In genomic region chr17:2591040-2591640, GRCh38 we compare ENCODE assay signal across 20 cellular contexts. TPM values are rescaled to one million over a fixed set of nuclear protein-coding genes. Genes with fewer than 3 reads are reported as not detected.
DNase-seq lines count a peak whose midpoint lies in the region; ATAC-seq and TF ChIP-seq lines count a peak whose summit lies in the region.
"Had no signal": no experiment of that assay in that cellular context is flagged by ENCODE, and none has a peak within 500 bp of the region (broad histone marks: within the 10 kb centered on the region; RNA-seq: fewer than 3 reads in every experiment).

No MANE protein-coding gene starts in this region.

- DNase-seq in CD4-positive, alpha-beta T cell = no peak
- DNase-seq in LoVo (ENCODE audit: low spot score) (peak; percentile 27), neural crest cell (ENCODE audit: low read depth, low spot score) (no peak), Right ventricle myocardium inferior (ENCODE audit: missing footprints) (no peak), dedifferentiated amniotic fluid mesenchymal stem cell (ENCODE audit: extremely low spot score) (no peak), NCI-H2107 (lab: John Stamatoyannopoulos, UW) (no peak)
- DNase-seq: 8988T; CD8-positive, alpha-beta memory T cell; COR-L47; DMS 273 treated with DMSO at 0.1 percent for 48 hours; DMS53; DND-41; GDM1; GM23248; HFFc6 had no signal

- no peak for TF ChIP-seq CTCF in CD4-positive, alpha-beta T cell (IDR thresholded peaks at IDR 0.05)
- no peak for TF ChIP-seq CTCF in neural crest cell (conservative IDR thresholded peaks at IDR 0.05)

- H3K36me3 Mint-ChIP-seq in CD4-positive, alpha-beta T cell (ENCODE audit: low read depth) = peaks cover 13% of the 10 kb centered on the region
- no peaks in the 10 kb centered on the region for H3K36me3 Mint-ChIP-seq in neural crest cell (ENCODE audit: low read depth)
- H3K36me3 Mint-ChIP-seq: CD14-positive monocyte had no signal

- no peaks in the 10 kb centered on the region for H3K9me3 Mint-ChIP-seq in CD4-positive, alpha-beta T cell
- no peaks in the 10 kb centered on the region for H3K9me3 Mint-ChIP-seq in neural crest cell
- H3K9me3 Mint-ChIP-seq: CD14-positive monocyte; CD8-positive, alpha-beta memory T cell; HFFc6; IgD-negative memory B cell had no signal

- ATAC-seq in CD4-positive, alpha-beta T cell (ENCODE audit: poor library complexity) = no peak
- ATAC-seq in Right ventricle myocardium inferior = no peak

- intact Hi-C loops in CD4-positive, alpha-beta T cell (cut with DNase I, micrococcal nuclease) = loop anchor here (5.0 to 10.0 kb wide), 5 partner anchors 36 to 244 kb away; partner anchors contain the start of gene METTL16 (in 1 of the 2)
- intact Hi-C loops in Right ventricle myocardium inferior (cut with DNase I) = loop anchor here (5.0 to 10.0 kb wide), 2 partner anchors 46 to 106 kb away; no protein-coding TSS in a partner anchor

- H3K27ac Mint-ChIP-seq in CD4-positive, alpha-beta T cell = no peak overlapping the region
- no peak overlapping the region for H3K27ac Mint-ChIP-seq in neural crest cell (ENCODE audit: unreplicated experiment)
- H3K27ac Mint-ChIP-seq: HFFc6 had no signal

- H3K27ac ChIP-seq in CD4-positive, alpha-beta T cell (ENCODE audit: low read depth, low read length) = no peak overlapping the region
- peak overlapping the region; percentile 46 for H3K27ac ChIP-seq in stomach smooth muscle (ENCODE audit: low read length)
- H3K27ac ChIP-seq: BLaER1 had no signal

- no peak overlapping the region for H3K9ac ChIP-seq in stomach smooth muscle (ENCODE audit: low read length in 2 of 2)
- H3K9ac ChIP-seq: BLaER1, GM23248 had no signal

- POLR2A ChIA-PET in CD4-positive, alpha-beta T cell (lab: Charles Lee) = no interaction called here

- CTCF ChIA-PET in CD4-positive, alpha-beta T cell (lab: Charles Lee) = no interaction called here

- no peaks in the 10 kb centered on the region for H3K27me3 Mint-ChIP-seq in CD4-positive, alpha-beta T cell
- H3K27me3 Mint-ChIP-seq in neural crest cell (ENCODE audit: low read depth) = no peaks in the 10 kb centered on the region
- H3K27me3 Mint-ChIP-seq: CD8-positive, alpha-beta memory T cell; IgD-negative memory B cell had no signal

- H3K4me3 ChIP-seq in stomach smooth muscle (ENCODE audit: low read length in 2 of 2) = no peak overlapping the region
- H3K4me3 ChIP-seq: BLaER1, GM23248, HAP-1 had no signal

- H3K4me1 Mint-ChIP-seq in CD4-positive, alpha-beta T cell (ENCODE audit: low read depth) = peaks cover 20% of the 10 kb centered on the region
- peaks cover 19% of the 10 kb centered on the region for H3K4me1 Mint-ChIP-seq in neural crest cell

- peak overlapping the region; percentile 30 for H3K4me3 Mint-ChIP-seq in CD4-positive, alpha-beta T cell
- H3K4me3 Mint-ChIP-seq in neural crest cell = peak overlapping the region; percentile 56
- H3K4me3 Mint-ChIP-seq: CD14-positive monocyte, HFFc6 had no signal

- peaks cover 11% of the 10 kb centered on the region for H3K4me1 ChIP-seq in stomach smooth muscle (ENCODE audit: control insufficient read depth, insufficient read depth, low read length)

- no peaks in the 10 kb centered on the region for H3K9me3 ChIP-seq in CD4-positive, alpha-beta T cell (ENCODE audit: control insufficient read depth, low read length)
- H3K9me3 ChIP-seq in stomach smooth muscle (ENCODE audit: control insufficient read depth in 2 of 2, low read length in 2 of 2) = no peaks in the 10 kb centered on the region
- H3K9me3 ChIP-seq: BLaER1, HAP-1 had no signal

- no peaks in the 10 kb centered on the region for H3K36me3 ChIP-seq in stomach smooth muscle (ENCODE audit: control insufficient read depth in 2 of 2, insufficient read depth in 2 of 2, low read length in 2 of 2)
- H3K36me3 ChIP-seq: BLaER1 had no signal

- H3K27me3 ChIP-seq in CD4-positive, alpha-beta T cell (ENCODE audit: control insufficient read depth, insufficient read depth, low read length) = no peaks in the 10 kb centered on the region
- no peaks in the 10 kb centered on the region for H3K27me3 ChIP-seq in stomach smooth muscle (ENCODE audit: control insufficient read depth in 1 of 2, insufficient read depth in 2 of 2, low read length in 2 of 2)
- H3K27me3 ChIP-seq: BLaER1 had no signal

RNA-seq across cellular contexts. Expression of gene PAFAH1B1, which starts 2.3 kb away (rescaled TPM):
- 100 to 1,000 TPM; 120 to 123 TPM for total RNA-seq in CD4-positive, alpha-beta T cell
- total RNA-seq in neural crest cell (130 and 136 TPM in 2 replicates), Right ventricle myocardium inferior (115 TPM)
